Comparison of ENCODE assay signal across 24 cellular contexts in genomic region chr11:77340501-77340900, GRCh38. TPM values are rescaled to one million over a fixed set of nuclear protein-coding genes. Genes with fewer than 3 reads are reported as not detected.
"Had no signal": no experiment of that assay in that cellular context is flagged by ENCODE, and none has a peak within 500 bp of the region (broad histone marks: within the 10 kb centered on the region; RNA-seq: fewer than 3 reads in every experiment).

No MANE protein-coding gene starts in this region.

- ATAC-seq: SK-N-SH treated with all-trans-retinoic acid at 6 μM for 48 hours had no signal

- H3K36me3 ChIP-seq: MG63 had no signal

- H3K4me3 ChIP-seq: MG63 had no signal

- H3K27ac ChIP-seq: HL-60, RWPE1 had no signal

- H3K9me3 ChIP-seq: MG63 had no signal

- H3K27me3 ChIP-seq: MG63 had no signal

- FAIRE-seq: HTR-8/SVneo, RCC 7860 had no signal

- DNase-seq: Karpas-422, KG1, MG63, NCI-H1092, NCI-H1105 treated with DMSO at 0.1 percent for 48 hours, NCI-H1417 treated with DMSO at 0.1 percent for 48 hours, NCI-H146, NCI-H1694 treated with DMSO at 0.1 percent for 48 hours, NCI-H1930, NCI-H2081, NCI-H2107, NCI-H2227 treated with DMSO at 0.1 percent for 48 hours, NCI-H524, NCI-H526 treated with DMSO at 0.1 percent for 48 hours, NCI-H748 treated with DMSO at 0.1 percent for 48 hours, SHP77, T-helper 1 cell had no signal

RNA-seq across cellular contexts. Expression of gene GDPD4, which starts 39.0 kb away (rescaled TPM):
- total RNA-seq: NCI-H460, SK-MEL-5 had no signal
